Comparison of ENCODE assay signal across 1 cellular context in the genomic region with DNA sequence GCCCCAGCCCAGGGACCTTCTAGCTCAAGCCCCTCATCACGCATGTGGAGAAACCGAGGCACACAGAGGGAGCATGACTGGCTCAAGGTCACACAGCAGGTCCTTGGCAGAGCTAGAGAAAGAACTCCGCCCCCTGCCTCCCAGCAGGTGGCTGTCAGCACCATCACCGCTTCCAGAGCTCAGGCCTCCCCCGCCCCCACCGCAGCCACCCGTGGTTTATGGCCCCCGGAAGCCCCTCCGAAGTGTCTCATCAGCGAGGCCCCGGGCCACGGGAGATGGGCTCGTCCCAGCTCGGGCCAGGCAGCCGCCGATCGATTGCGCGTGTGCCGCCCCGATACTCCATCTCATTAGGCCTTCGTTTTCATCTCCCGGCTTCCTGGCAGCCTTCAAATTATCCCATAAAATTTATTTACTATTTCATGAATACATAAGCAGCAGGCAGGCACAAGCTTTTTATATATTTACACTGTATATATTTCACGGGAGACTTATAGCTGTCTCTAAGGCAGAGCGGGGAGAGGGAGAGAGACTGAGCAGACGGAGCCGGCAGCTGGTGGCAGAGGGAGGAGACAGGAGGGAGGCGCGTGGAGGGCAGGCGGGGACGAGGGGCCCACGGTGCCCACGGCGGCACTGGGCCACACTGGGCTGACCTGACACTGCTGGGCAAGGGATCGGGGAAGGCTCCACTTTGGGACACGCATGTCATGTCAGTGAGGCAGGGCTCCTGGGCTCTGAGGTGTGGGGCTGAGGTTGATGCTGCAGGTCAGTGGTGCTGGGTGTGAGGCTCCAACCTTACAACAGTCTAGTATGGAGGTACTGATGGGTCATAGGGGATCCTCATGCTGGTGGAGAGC.
TF ChIP-seq lines count a peak whose summit lies in the region.

No MANE protein-coding gene starts in this region.

TF ChIP-seq in IMR-90, 13 proteins besides CTCF, POLR2A, EP300 and RAD21 (continued from another document):
- TF ChIP-seq, protein P1, sequence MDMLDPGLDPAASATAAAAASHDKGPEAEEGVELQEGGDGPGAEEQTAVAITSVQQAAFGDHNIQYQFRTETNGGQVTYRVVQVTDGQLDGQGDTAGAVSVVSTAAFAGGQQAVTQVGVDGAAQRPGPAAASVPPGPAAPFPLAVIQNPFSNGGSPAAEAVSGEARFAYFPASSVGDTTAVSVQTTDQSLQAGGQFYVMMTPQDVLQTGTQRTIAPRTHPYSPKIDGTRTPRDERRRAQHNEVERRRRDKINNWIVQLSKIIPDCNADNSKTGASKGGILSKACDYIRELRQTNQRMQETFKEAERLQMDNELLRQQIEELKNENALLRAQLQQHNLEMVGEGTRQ (IDR thresholded peaks at IDR 0.05; ENCODE audit: low read depth, low read length), result no peak
- TF ChIP-seq BHLHE40 (IDR thresholded peaks at IDR 0.05; ENCODE audit: low read depth, low read length), result no peak
- no peak for TF ChIP-seq CEBPB (IDR thresholded peaks at IDR 0.05; ENCODE audit: low read depth, low read length)
- no peak for TF ChIP-seq MXI1 (IDR thresholded peaks at IDR 0.05; ENCODE audit: borderline replicate concordance, low read depth, low read length)
- TF ChIP-seq, protein P2, sequence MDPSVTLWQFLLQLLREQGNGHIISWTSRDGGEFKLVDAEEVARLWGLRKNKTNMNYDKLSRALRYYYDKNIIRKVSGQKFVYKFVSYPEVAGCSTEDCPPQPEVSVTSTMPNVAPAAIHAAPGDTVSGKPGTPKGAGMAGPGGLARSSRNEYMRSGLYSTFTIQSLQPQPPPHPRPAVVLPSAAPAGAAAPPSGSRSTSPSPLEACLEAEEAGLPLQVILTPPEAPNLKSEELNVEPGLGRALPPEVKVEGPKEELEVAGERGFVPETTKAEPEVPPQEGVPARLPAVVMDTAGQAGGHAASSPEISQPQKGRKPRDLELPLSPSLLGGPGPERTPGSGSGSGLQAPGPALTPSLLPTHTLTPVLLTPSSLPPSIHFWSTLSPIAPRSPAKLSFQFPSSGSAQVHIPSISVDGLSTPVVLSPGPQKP (IDR thresholded peaks at IDR 0.05; ENCODE audit: borderline replicate concordance, low read depth, low read length), result no peak
